ENCODE assay signal across 8 cellular contexts in genomic region chr16:2047330-2048115, GRCh38. TPM values are rescaled to one million over a fixed set of nuclear protein-coding genes. Genes with fewer than 3 reads are reported as not detected.
DNase-seq lines count a peak whose midpoint lies in the region; ATAC-seq and TF ChIP-seq lines count a peak whose summit lies in the region.

Gene NTHL1 (minus strand): TSS chr16:2047834. CDS start chr16:2047823, 11 bp downstream.
Gene TSC2 (plus strand): TSS chr16:2047985. CDS start chr16:2048616, 631 bp downstream.

- TF ChIP-seq CTCF in OCI-LY3 (IDR thresholded peaks at IDR 0.05; ENCODE audit: low read depth, low read length) (0 out of 2 replicates have a peak, but pooled peaks have one; percentile 8), epithelial cell of esophagus (IDR thresholded peaks at IDR 0.05; ENCODE audit: insufficient read depth, low read depth, low read length, missing control alignments) (peak; percentile 36), mucosa of descending colon (IDR thresholded peaks at IDR 0.05) (peak; percentile 6)

- peaks cover 18% of the 10 kb centered on the region for H3K79me2 ChIP-seq in OCI-LY3 (ENCODE audit: low read length)

- intact Hi-C loops in mucosa of descending colon (cut with DNase I, micrococcal nuclease) = no loop called here

- no peaks in the 10 kb centered on the region for H3K9me3 ChIP-seq in HUES6 (ENCODE audit: control insufficient read depth, insufficient read depth, low read depth, low read length)
- no peaks in the 10 kb centered on the region for H3K9me3 ChIP-seq in OCI-LY3 (ENCODE audit: insufficient read depth, low read length)
- H3K9me3 ChIP-seq in mucosa of descending colon = no peaks in the 10 kb centered on the region

- H4K20me1 ChIP-seq in OCI-LY3 (ENCODE audit: insufficient read depth, low read length) = no peaks in the 10 kb centered on the region

- DNase-seq in DMS 273 (lab: John Stamatoyannopoulos, UW; ENCODE audit: unreplicated experiment) (peak; percentile 99), activated T-cell treated with anti-CD3 and anti-CD28 coated beads for 1 hour (ENCODE audit: low read depth) (peak; percentile 87), epithelial cell of esophagus (ENCODE audit: low read depth) (peak; percentile 97), mucosa of descending colon (peak; percentile 97 to 98 (median 98))
- DNase-seq in stimulated activated CD8-positive, alpha-beta memory T cell treated with anti-CD3 and anti-CD28 coated beads, Interleukin-4, amount 100 ng/mL, for 24 hours (ENCODE audit: low read depth) = peak; percentile 93

- H3K9ac ChIP-seq in HUES6 (ENCODE audit: low read length) (peak within 1 kb of the TSS; percentile 63), OCI-LY3 (ENCODE audit: low read length) (peak within 1 kb of the TSS; percentile 72)

- H3K4me2 ChIP-seq in OCI-LY3 (ENCODE audit: low read length) = peak within 1 kb of the TSS; percentile 96

- H3K36me3 ChIP-seq in HUES6 (ENCODE audit: control insufficient read depth, insufficient read depth, low read length) (peaks cover 36% of the 10 kb centered on the region), OCI-LY3 (replicated peaks; ENCODE audit: low read depth, low read length) (no peaks in the 10 kb centered on the region), mucosa of descending colon (ENCODE audit: low read depth) (no peaks in the 10 kb centered on the region)

- H3K27ac ChIP-seq in HUES6 (ENCODE audit: low read depth, low read length) = no peak within 1 kb of the TSS
- H3K27ac ChIP-seq in OCI-LY3 (ENCODE audit: low read length) = no peak within 1 kb of the TSS

- no peaks in the 10 kb centered on the region for H3K27me3 ChIP-seq in HUES6 (ENCODE audit: control insufficient read depth, insufficient read depth, low read length)
- no peaks in the 10 kb centered on the region for H3K27me3 ChIP-seq in OCI-LY3 (ENCODE audit: low read depth, low read length)

- H2AFZ ChIP-seq in OCI-LY3 (ENCODE audit: low read depth, low read length) = peak within 1 kb of the TSS; percentile 30; the same call in 1 of the 2 replicates

- peak within 1 kb of the TSS; percentile 83 for H3K4me3 ChIP-seq in HUES6 (ENCODE audit: low read depth, low read length)
- peak within 1 kb of the TSS; percentile 94 for H3K4me3 ChIP-seq in OCI-LY3 (ENCODE audit: low read length)
- H3K4me3 ChIP-seq in epithelial cell of esophagus (ENCODE audit: low read length) = peak within 1 kb of the TSS; percentile 87
- peak within 1 kb of the TSS; percentile 80 for H3K4me3 ChIP-seq in mucosa of descending colon

- ATAC-seq in GM21423 (IDR thresholded peaks at IDR 0.05; ENCODE audit: unreplicated experiment) (peak; percentile 90), mucosa of descending colon (peak; percentile 84)

- H3K4me1 ChIP-seq in HUES6 (ENCODE audit: control insufficient read depth, insufficient read depth, low read length) = peaks cover 7% of the 10 kb centered on the region
- H3K4me1 ChIP-seq in OCI-LY3 (ENCODE audit: low read length) = peaks cover 23% of the 10 kb centered on the region
- peaks cover 36% of the 10 kb centered on the region for H3K4me1 ChIP-seq in mucosa of descending colon (ENCODE audit: low read depth)

RNA-seq across cellular contexts. Expression of gene NTHL1, which starts in this region (rescaled TPM):
- 10 to 100 TPM; 23.5 to 28.2 (median 24.5) TPM for total RNA-seq in mucosa of descending colon

RNA-seq across cellular contexts. Expression of gene TSC2, which starts in this region (rescaled TPM):
- total RNA-seq in mucosa of descending colon = 100 to 1,000 TPM; 140 to 161 (median 150) TPM
